8 cellular contexts compared by ENCODE assay signal in the genomic region with DNA sequence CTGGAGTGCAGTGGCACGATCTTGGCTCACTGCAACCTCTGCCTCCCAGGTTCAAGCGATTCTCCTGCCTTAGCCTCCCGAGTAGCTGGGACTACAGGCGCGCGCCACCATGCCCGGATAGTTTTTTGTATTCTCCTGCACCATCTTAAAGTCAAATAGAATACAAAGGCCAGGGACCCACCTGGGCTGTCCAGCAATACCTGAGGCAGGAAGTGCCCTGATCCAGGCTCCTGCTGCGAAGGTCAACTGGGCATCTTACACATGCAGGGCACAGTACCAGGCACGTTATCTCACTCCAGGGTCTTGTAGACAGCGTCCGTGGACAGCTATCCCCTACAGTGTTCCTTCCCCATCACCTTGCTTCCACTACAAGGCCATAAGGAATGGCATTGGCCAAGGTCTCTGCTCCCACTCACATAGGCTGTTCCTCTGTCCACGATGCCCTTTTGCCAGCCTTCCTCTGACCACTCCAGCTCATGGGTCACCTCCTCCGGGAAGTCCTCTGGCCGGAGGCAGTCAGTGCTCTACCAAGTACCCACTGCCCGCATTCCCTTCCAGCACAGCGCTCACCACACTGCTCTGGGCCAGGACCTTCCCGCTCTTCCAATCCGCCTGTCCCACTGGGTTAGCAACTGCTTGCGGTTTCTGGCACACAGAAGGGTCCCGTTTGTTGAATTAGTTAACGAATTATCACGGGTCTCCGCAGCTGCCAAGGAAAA. TPM values are rescaled to one million over a fixed set of nuclear protein-coding genes. Genes with fewer than 3 reads are reported as not detected.
DNase-seq lines count a peak whose midpoint lies in the region; ATAC-seq and TF ChIP-seq lines count a peak whose summit lies in the region.

No MANE protein-coding gene starts in this region.

- peak overlapping the region; percentile 47 to 76 for H3K4me3 ChIP-seq in cardiac fibroblast (replicated peaks in 1 of 2; ENCODE audit: low read depth in 2 of 2, low read length in 2 of 2)
- peak overlapping the region; percentile 56 for H3K4me3 ChIP-seq in lung
- peak overlapping the region; percentile 39 to 89 (median 70) for H3K4me3 ChIP-seq in tibial nerve

- H3K27ac ChIP-seq in lung (ENCODE audit: low read depth in 1 of 2, low read length in 1 of 2) (peak overlapping the region; percentile 82 to 94), tibial nerve (peak overlapping the region; percentile 84 to 95 (median 91))

- H3K4me1 ChIP-seq in lung (ENCODE audit: control insufficient read depth in 2 of 2, insufficient read depth in 2 of 2, low read length in 2 of 2) (peaks cover 18 to 27% of the 10 kb centered on the region in 2 donors), tibial nerve (peaks cover 0 to 65% (median 33%) of the 10 kb centered on the region in 4 donors)

- H3K27ac Mint-ChIP-seq in activated CD8-positive, alpha-beta memory T cell treated with anti-CD3 and anti-CD28 coated beads, Interleukin-2, amount 10 ng/mL, durations not matched to agents 7 days and 5 days = no peak overlapping the region

- TF ChIP-seq POLR2A in tibial nerve (IDR thresholded peaks at IDR 0.05) = no peak

- no peak for DNase-seq in activated CD8-positive, alpha-beta memory T cell treated with anti-CD3 and anti-CD28 coated beads, Interleukin-2, amount 10 ng/mL, durations not matched to agents 7 days and 5 days
- no peak for DNase-seq in activated CD8-positive, alpha-beta memory T cell treated with anti-CD3 and anti-CD28 coated beads, Interleukin-2, amount 50 U/mL, for 4 hours
- DNase-seq in cardiac fibroblast (ENCODE audit: low read depth in 2 of 2) (peak in 1 of 2 donors; percentile 53), lung (ENCODE audit: low spot score) (no peak), tibial nerve (ENCODE audit: low spot score in 2 of 2) (no peak), NCI-H774 (lab: John Stamatoyannopoulos, UW) (no peak), G401 (ENCODE audit: low spot score) (no peak), UCSD-AML1 (lab: John Stamatoyannopoulos, UW; ENCODE audit: unreplicated experiment) (no peak)

- no peaks in the 10 kb centered on the region for H3K36me3 Mint-ChIP-seq in activated CD8-positive, alpha-beta memory T cell treated with anti-CD3 and anti-CD28 coated beads, Interleukin-2, amount 10 ng/mL, durations not matched to agents 7 days and 5 days

- ATAC-seq in activated CD8-positive, alpha-beta memory T cell treated with anti-CD3 and anti-CD28 coated beads, Interleukin-2, amount 10 ng/mL, durations not matched to agents 7 days and 5 days = no peak
- ATAC-seq in lung (ENCODE audit: insufficient read depth, low FRiP score) = no peak

- peaks cover 25% of the 10 kb centered on the region for H3K4me1 Mint-ChIP-seq in activated CD8-positive, alpha-beta memory T cell treated with anti-CD3 and anti-CD28 coated beads, Interleukin-2, amount 10 ng/mL, durations not matched to agents 7 days and 5 days

- H3K4me3 Mint-ChIP-seq in activated CD8-positive, alpha-beta memory T cell treated with anti-CD3 and anti-CD28 coated beads, Interleukin-2, amount 10 ng/mL, durations not matched to agents 7 days and 5 days = peak overlapping the region; percentile 49

- no peaks in the 10 kb centered on the region for H3K27me3 ChIP-seq in lung (ENCODE audit: control insufficient read depth, insufficient read depth)
- no peaks in the 10 kb centered on the region for H3K27me3 ChIP-seq in tibial nerve

- WGBS in lung, 2 donors = 68 to 71% methylated on average over 23 of the region's 23 CpGs
- WGBS in tibial nerve, 2 donors = 49 to 61% methylated on average over 20 to 23 of the region's 23 CpGs

- CTCF ChIA-PET in activated CD8-positive, alpha-beta memory T cell treated with anti-CD3 and anti-CD28 coated beads, Interleukin-2, amount 10 ng/mL, durations not matched to agents 7 days and 5 days (lab: Charles Lee) = interaction anchor here (0.5 to 2.0 kb wide), 3 partner anchors 11 to 472 kb away, joined by 3 to 17 read pairs (median 4); no protein-coding TSS in a partner anchor

- H3K27me3 Mint-ChIP-seq in activated CD8-positive, alpha-beta memory T cell treated with anti-CD3 and anti-CD28 coated beads, Interleukin-2, amount 10 ng/mL, durations not matched to agents 7 days and 5 days = peaks cover 22% of the 10 kb centered on the region

- TF ChIP-seq CTCF in cardiac fibroblast (IDR thresholded peaks at IDR 0.05; ENCODE audit: low read depth, low read length) (no peak), lung (IDR thresholded peaks at IDR 0.05; ENCODE audit: control extremely low read depth, extremely low read depth) (no peak), tibial nerve (IDR thresholded peaks at IDR 0.05) (no peak)

- H3K9me3 Mint-ChIP-seq in activated CD8-positive, alpha-beta memory T cell treated with anti-CD3 and anti-CD28 coated beads, Interleukin-2, amount 10 ng/mL, durations not matched to agents 7 days and 5 days (ENCODE audit: low read depth) = no peaks in the 10 kb centered on the region

- in situ Hi-C loops in G401 (cut with HindIII; ENCODE audit: low sequenced_read_pairs) = no loop called here

- no peak for TF ChIP-seq EP300 in tibial nerve (IDR thresholded peaks at IDR 0.05)

- no peaks in the 10 kb centered on the region for H3K9me3 ChIP-seq in lung (ENCODE audit: control insufficient read depth in 2 of 2, insufficient read depth in 1 of 2, low read length in 1 of 2)
- no peaks in the 10 kb centered on the region for H3K9me3 ChIP-seq in tibial nerve

- H3K36me3 ChIP-seq in lung (ENCODE audit: control insufficient read depth in 2 of 2, insufficient read depth in 2 of 2, low read length in 2 of 2) (no peaks in the 10 kb centered on the region), tibial nerve (no peaks in the 10 kb centered on the region)

RNA-seq across cellular contexts. Expression of a gene that starts 1.0 kb away (rescaled TPM):
- total RNA-seq in activated CD8-positive, alpha-beta memory T cell treated with anti-CD3 and anti-CD28 coated beads, Interleukin-2, amount 10 ng/mL, durations not matched to agents 7 days and 5 days = 10 to 100 TPM in 1 of 2 experiments, 1 to 10 TPM in 1; 8.3 to 19.4 TPM
- 10 to 100 TPM; 37.8 to 62.3 TPM for total RNA-seq in lung
- 10 to 100 TPM; 20.3 to 36.5 TPM for polyA plus RNA-seq in lung
- total RNA-seq in tibial nerve = 10 to 100 TPM; 15.9 to 26.9 (median 22.8) TPM
- total RNA-seq in G401 (2014; rRNA removed; shearing (Covaris generic)) = 24.7 and 26.2 TPM in 2 replicates

RNA-seq across cellular contexts. Expression of a gene that starts 30.8 kb away (rescaled TPM):
- 1 to 10 TPM in 1 of 2 experiments, not detected in 1; 2.3 TPM for total RNA-seq in activated CD8-positive, alpha-beta memory T cell treated with anti-CD3 and anti-CD28 coated beads, Interleukin-2, amount 10 ng/mL, durations not matched to agents 7 days and 5 days
- 10 to 100 TPM in 1 of 2 donors, 1 to 10 TPM in 1; 7.3 to 13.8 TPM for total RNA-seq in lung
- 10 to 100 TPM in 1 of 2 donors, 1 to 10 TPM in 1; 8.3 to 10.9 TPM for polyA plus RNA-seq in lung
- total RNA-seq in tibial nerve = 10 to 100 TPM; 32.4 to 90.9 (median 50.8) TPM
- not detected in 2 replicates for total RNA-seq in G401 (2014; rRNA removed; shearing (Covaris generic))
